ENCODE assay signal across 8 cellular contexts in genomic region chr7:69599879-69600764, GRCh38.
A peak's percentile ranks its signal among the peaks of the same experiment; 100 is the strongest.
DNase-seq lines count a peak whose midpoint lies in the region; ATAC-seq and TF ChIP-seq lines count a peak whose summit lies in the region.

No MANE protein-coding gene starts in this region.

- H3K27ac ChIP-seq in iPS DF 6.9 (ENCODE audit: low read length), result no peak overlapping the region

- H3K9me3 ChIP-seq in iPS DF 6.9 (ENCODE audit: control insufficient read depth, insufficient read depth, low read length), result no peaks in the 10 kb centered on the region

- peaks cover 21% of the 10 kb centered on the region for H3K27me3 Mint-ChIP-seq in stimulated activated naive CD8-positive, alpha-beta T cell treated with anti-CD3 and anti-CD28 coated beads, Interleukin-15, Interleukin-2, amounts not matched to agents 100 ng/mL and 50 ng/mL, for 24 hours

- no CpG with 5 or more reads among the region's 29 CpGs for WGBS in iPS DF 6.9 (ENCODE audit: insufficient coverage, insufficient read length)

- H3K9me3 Mint-ChIP-seq in stimulated activated naive CD8-positive, alpha-beta T cell treated with anti-CD3 and anti-CD28 coated beads, Interleukin-15, Interleukin-2, amounts not matched to agents 100 ng/mL and 50 ng/mL, for 24 hours, result no peaks in the 10 kb centered on the region

- peak overlapping the region; percentile 65; the same call in 1 of the 2 replicates for H3K4me3 ChIP-seq in iPS DF 6.9 (ENCODE audit: low read length)

- H3K4me1 ChIP-seq in iPS DF 6.9 (ENCODE audit: control insufficient read depth, insufficient read depth, low read length), result no peaks in the 10 kb centered on the region

- no peaks in the 10 kb centered on the region for H3K36me3 ChIP-seq in iPS DF 6.9 (ENCODE audit: control insufficient read depth, insufficient read depth, low read length)

- H3K36me3 Mint-ChIP-seq in stimulated activated naive CD8-positive, alpha-beta T cell treated with anti-CD3 and anti-CD28 coated beads, Interleukin-15, Interleukin-2, amounts not matched to agents 100 ng/mL and 50 ng/mL, for 24 hours (ENCODE audit: low read depth), result no peaks in the 10 kb centered on the region

- DNase-seq in NCI-H345 (lab: John Stamatoyannopoulos, UW) (peak; percentile 20), NCI-H345 treated with DMSO at 0.1 percent for 48 hours (lab: John Stamatoyannopoulos, UW; ENCODE audit: unreplicated experiment) (no peak), iPS DF 6.9 (ENCODE audit: low read depth, low spot score) (no peak), SKM-1 treated with dmso at 0.1 percent for 144 hours (lab: John Stamatoyannopoulos, UW; ENCODE audit: unreplicated experiment) (no peak)

- no peak for ATAC-seq in SK-N-SH treated with all-trans-retinoic acid at 6 μM for 48 hours
- no peak for ATAC-seq in GM19035 (IDR thresholded peaks at IDR 0.05; ENCODE audit: unreplicated experiment)
- no peak for ATAC-seq in GM21576 (IDR thresholded peaks at IDR 0.05; ENCODE audit: unreplicated experiment)

- peak overlapping the region; percentile 66 for H3K4me3 Mint-ChIP-seq in stimulated activated naive CD8-positive, alpha-beta T cell treated with anti-CD3 and anti-CD28 coated beads, Interleukin-15, Interleukin-2, amounts not matched to agents 100 ng/mL and 50 ng/mL, for 24 hours

- peaks cover 19% of the 10 kb centered on the region for H3K4me1 Mint-ChIP-seq in stimulated activated naive CD8-positive, alpha-beta T cell treated with anti-CD3 and anti-CD28 coated beads, Interleukin-15, Interleukin-2, amounts not matched to agents 100 ng/mL and 50 ng/mL, for 24 hours (ENCODE audit: low read depth)

- H3K27ac Mint-ChIP-seq in stimulated activated naive CD8-positive, alpha-beta T cell treated with anti-CD3 and anti-CD28 coated beads, Interleukin-15, Interleukin-2, amounts not matched to agents 100 ng/mL and 50 ng/mL, for 24 hours, result no peak overlapping the region

- H3K27me3 ChIP-seq in iPS DF 6.9 (ENCODE audit: control insufficient read depth, insufficient read depth, low read length), result peaks cover 47% of the 10 kb centered on the region

TF ChIP-seq in SK-N-SH treated with all-trans-retinoic acid at 6 μM for 48 hours, 23 proteins besides CTCF, POLR2A, EP300 and RAD21:
- no peak for TF ChIP-seq ZFP3 (CRISPR knock-in tag; IDR thresholded peaks at IDR 0.05)
- TF ChIP-seq PATZ1 (CRISPR knock-in tag; IDR thresholded peaks at IDR 0.05; ENCODE audit: borderline replicate concordance), result 0 out of 2 replicates have a peak, but pooled peaks have one; percentile 62
- no peak for TF ChIP-seq CSDC2 (CRISPR knock-in tag; IDR thresholded peaks at IDR 0.05)
- no peak for TF ChIP-seq RARB (CRISPR knock-in tag; IDR thresholded peaks at IDR 0.05)
- no peak for TF ChIP-seq ARNTL (CRISPR knock-in tag; IDR thresholded peaks at IDR 0.05; ENCODE audit: borderline replicate concordance, low read depth)
- no peak for TF ChIP-seq TOX (CRISPR knock-in tag; IDR thresholded peaks at IDR 0.05; ENCODE audit: borderline replicate concordance)
